14 cellular contexts compared by ENCODE assay signal in genomic region chr13:73657821-73658540, GRCh38.
DNase-seq lines count a peak whose midpoint lies in the region; ATAC-seq and TF ChIP-seq lines count a peak whose summit lies in the region.
"Had no signal": no experiment of that assay in that cellular context is flagged by ENCODE, and none has a peak within 500 bp of the region (broad histone marks: within the 10 kb centered on the region; RNA-seq: fewer than 3 reads in every experiment).

No MANE protein-coding gene starts in this region.

- in situ Hi-C loops in G401 (cut with HindIII; ENCODE audit: low sequenced_read_pairs), result no loop called here

- no peaks in the 10 kb centered on the region for H3K9me3 ChIP-seq in body of pancreas
- H3K9me3 ChIP-seq: BLaER1 had no signal

- 29 to 33% methylated on average over 6 of the region's 6 CpGs for WGBS in body of pancreas, 2 donors

- no peak for TF ChIP-seq POLR2A in body of pancreas (IDR thresholded peaks at IDR 0.05)

- peak overlapping the region in 3 of 4 donors; percentile 21 to 61 (median 33) for H3K27ac ChIP-seq in body of pancreas
- H3K27ac ChIP-seq: BLaER1 had no signal

- no peaks in the 10 kb centered on the region for H3K36me3 ChIP-seq in body of pancreas (replicated peaks in 1 of 2; ENCODE audit: insufficient read depth in 1 of 2, low read depth in 2 of 2)
- H3K36me3 ChIP-seq: BLaER1 had no signal

- peak; percentile 84 for DNase-seq in G401 (ENCODE audit: low spot score)
- peak; percentile 41 to 70 (median 68) for DNase-seq in body of pancreas
- peak; percentile 80 for DNase-seq in Right ventricle myocardium superior
- DNase-seq in pons (ENCODE audit: low spot score), result peak; percentile 53
- no peak for DNase-seq in activated naive CD4-positive, alpha-beta T cell treated with Interleukin-2 at 50 U/mL for 16 hours
- DNase-seq in HuH-7.5 (ENCODE audit: low spot score), result no peak
- no peak for DNase-seq in NCI-H2196 (lab: John Stamatoyannopoulos, UW; ENCODE audit: unreplicated experiment)
- DNase-seq: activated CD4-positive, alpha-beta memory T cell treated with anti-CD3 and anti-CD28 coated beads, Interleukin-2, amount 10 ng/mL, durations not matched to agents 7 days and 5 days; activated naive CD4-positive, alpha-beta T cell treated with anti-CD3 and anti-CD28 coated beads for 36 hours; NCI-H1436; stimulated activated CD4-positive, alpha-beta T cell treated with anti-CD3 and anti-CD28 coated beads, Interleukin-15, amount 100 ng/mL, for 24 hours; stimulated activated CD8-positive, alpha-beta memory T cell treated with anti-CD3 and anti-CD28 coated beads, Interleukin-4, amount 100 ng/mL, for 48 hours had no signal

- no peak overlapping the region for H3K4me3 ChIP-seq in body of pancreas
- H3K4me3 ChIP-seq: BLaER1 had no signal

- no peaks in the 10 kb centered on the region for H3K27me3 ChIP-seq in body of pancreas
- H3K27me3 ChIP-seq: BLaER1 had no signal

- H3K4me1 ChIP-seq in body of pancreas, result peaks cover 10% of the 10 kb centered on the region
- H3K4me1 ChIP-seq: BLaER1 had no signal

- TF ChIP-seq CTCF in body of pancreas (IDR thresholded peaks at IDR 0.05), result no peak

- ATAC-seq in body of pancreas (peak; percentile 85), Right ventricle myocardium superior (ENCODE audit: poor library complexity) (peak; percentile 90), HG03025 (IDR thresholded peaks at IDR 0.05; ENCODE audit: low FRiP score, unreplicated experiment) (no peak)

- intact Hi-C loops in body of pancreas (cut with DNase I), result no loop called here
- intact Hi-C loops in Right ventricle myocardium superior (cut with DNase I), result no loop called here

Comparison
In these comparisons a context has a peak if more than half of its experiments do, and no peak if none do; other contexts are left out.
1. DNase-seq: peak in G401 (single experiment), body of pancreas (4 of 4), Right ventricle myocardium superior (single experiment) and pons (single experiment); none in activated naive CD4-positive, alpha-beta T cell treated with Interleukin-2 at 50 U/mL for 16 hours (single experiment), HuH-7.5 (single experiment) and NCI-H2196 (single experiment).